In genomic region chr18:77254711-77255110, GRCh38 we compare ENCODE assay signal across 23 cellular contexts.
DNase-seq lines count a peak whose midpoint lies in the region; ATAC-seq, FAIRE-seq and TF ChIP-seq lines count a peak whose summit lies in the region.
"Had no signal": no experiment of that assay in that cellular context is flagged by ENCODE, and none has a peak within 500 bp of the region (broad histone marks: within the 10 kb centered on the region; RNA-seq: fewer than 3 reads in every experiment).

No MANE protein-coding gene starts in this region.

- ATAC-seq in HG03175 (IDR thresholded peaks at IDR 0.05; ENCODE audit: unreplicated experiment) (no peak), GM19455 (IDR thresholded peaks at IDR 0.05; ENCODE audit: unreplicated experiment) (no peak)
- ATAC-seq: GM12878, psoas muscle, T-cell had no signal

- peak overlapping the region; percentile 60; the same call in 1 of the 2 replicates for H3K27ac ChIP-seq in VCaP
- H3K27ac ChIP-seq: esophagus squamous epithelium, left ventricle myocardium inferior, psoas muscle had no signal

- DNase-seq in NCI-H1417 (lab: John Stamatoyannopoulos, UW) = peak; percentile 26 to 63 (median 43)
- no peak for DNase-seq in NCI-H1417 treated with DMSO at 0.1 percent for 48 hours (lab: John Stamatoyannopoulos, UW)
- peak; percentile 86 for DNase-seq in NCI-H345 (lab: John Stamatoyannopoulos, UW)
- no peak for DNase-seq in urothelium cell line (ENCODE audit: low spot score)
- no peak for DNase-seq in NCI-H82 treated with DMSO at 0.1 percent for 48 hours (lab: John Stamatoyannopoulos, UW; ENCODE audit: unreplicated experiment)
- DNase-seq: 8988T; activated CD4-positive, alpha-beta T cell treated with anti-CD3 and anti-CD28 coated beads, Interleukin-2, amount 10 ng/mL, durations not matched to agents 7 days and 5 days; activated CD8-positive, alpha-beta memory T cell treated with anti-CD3 and anti-CD28 coated beads, Interleukin-2, amount 50 U/mL, for 48 hours; activated gamma-delta T cell treated with Interleukin-2 at 50 U/mL for 16 hours; Calu3; esophagus squamous epithelium; immature natural killer cell; left ventricle myocardium inferior; psoas muscle; Right ventricle myocardium superior; small intestine; stimulated activated CD4-positive, alpha-beta T cell treated with anti-CD3 and anti-CD28 coated beads, Interleukin-2, amount 100 ng/mL, for 48 hours; T-cell; trophoblast cell had no signal

- FAIRE-seq in urothelium cell line (lab: Jason Lieb, UNC) = peak; percentile 44
- FAIRE-seq: GM12878, small intestine had no signal

- no peak for TF ChIP-seq CTCF in VCaP (conservative IDR thresholded peaks at IDR 0.05)

Comparison
In these comparisons a context has a peak if more than half of its experiments do, and no peak if none do; other contexts are left out.
1. DNase-seq: peak in NCI-H1417 (3 of 3) and NCI-H345 (single experiment); none in NCI-H1417 treated with DMSO at 0.1 percent for 48 hours (single experiment), urothelium cell line (single experiment) and NCI-H82 treated with DMSO at 0.1 percent for 48 hours (single experiment).